20 cellular contexts compared by ENCODE assay signal in genomic region chr6:170423030-170423429, GRCh38.
DNase-seq lines count a peak whose midpoint lies in the region; ATAC-seq and TF ChIP-seq lines count a peak whose summit lies in the region.
"Had no signal": no experiment of that assay in that cellular context is flagged by ENCODE, and none has a peak within 500 bp of the region (broad histone marks: within the 10 kb centered on the region; RNA-seq: fewer than 3 reads in every experiment).

No MANE protein-coding gene starts in this region.

- TF ChIP-seq POLR2A in esophagus muscularis mucosa (IDR thresholded peaks at IDR 0.05; ENCODE audit: low read depth), result no peak

- H3K4me1 ChIP-seq in esophagus muscularis mucosa (no peaks in the 10 kb centered on the region), neural progenitor cell (no peaks in the 10 kb centered on the region)
- H3K4me1 ChIP-seq: lower lobe of right lung, Peyer's patch, transverse colon had no signal

- H3K9ac ChIP-seq in neural progenitor cell, result no peak overlapping the region

- intact Hi-C loops in esophagus muscularis mucosa (cut with DNase I), result no loop called here

- DNase-seq in ELF-1 (ENCODE audit: low read depth, low spot score), result peak; percentile 83
- peak; percentile 87 for DNase-seq in esophagus muscularis mucosa (ENCODE audit: extremely low spot score)
- DNase-seq in neural progenitor cell (ENCODE audit: low spot score), result peak; percentile 58
- no peak for DNase-seq in T-helper 17 cell
- DNase-seq: activated CD4-positive, alpha-beta T cell treated with anti-CD3 and anti-CD28 coated beads for 48 hours; activated CD8-positive, alpha-beta memory T cell treated with anti-CD3 and anti-CD28 coated beads, Interleukin-2, amount 50 U/mL, for 4 hours; activated gamma-delta T cell treated with Interleukin-2 at 50 U/mL for 16 hours; DMS153; lower lobe of right lung; natural killer cell; NCI-H1436; NCI-H2171 treated with DMSO at 0.1 percent for 48 hours; Peyer's patch; stimulated activated CD4-positive, alpha-beta T cell treated with anti-CD3 and anti-CD28 coated beads, Interleukin-15, amount 100 ng/mL, for 24 hours; stimulated activated naive CD4-positive, alpha-beta T cell treated with Interleukin-2 at 50 U/mL for 16 hours; transverse colon had no signal

- H3F3A ChIP-seq in neural progenitor cell (ENCODE audit: low read depth), result no peaks in the 10 kb centered on the region

- no peak overlapping the region for H3K4me2 ChIP-seq in neural progenitor cell

- no peak for TF ChIP-seq EP300 in esophagus muscularis mucosa (IDR thresholded peaks at IDR 0.05)

- H3K36me3 Mint-ChIP-seq in neural progenitor cell (peaks cover 2% of the 10 kb centered on the region), T-helper 17 cell (ENCODE audit: low read depth) (peaks cover 2% of the 10 kb centered on the region)
- H3K36me3 Mint-ChIP-seq: natural killer cell had no signal

- H3K4me1 Mint-ChIP-seq in neural progenitor cell (peaks cover 31% of the 10 kb centered on the region), T-helper 17 cell (no peaks in the 10 kb centered on the region)

- H3K27me3 Mint-ChIP-seq in neural progenitor cell (ENCODE audit: insufficient read depth, low read depth) (no peaks in the 10 kb centered on the region), T-helper 17 cell (peaks cover 50% of the 10 kb centered on the region)

- H2AFZ ChIP-seq in neural progenitor cell (replicated peaks), result peak overlapping the region; percentile 53

- no peak overlapping the region for H3K27ac Mint-ChIP-seq in neural progenitor cell
- no peak overlapping the region for H3K27ac Mint-ChIP-seq in T-helper 17 cell

- TF ChIP-seq CTCF in esophagus muscularis mucosa (IDR thresholded peaks at IDR 0.05) (no peak), neural progenitor cell (IDR thresholded peaks at IDR 0.05) (no peak)

- H3K9me3 ChIP-seq in esophagus muscularis mucosa (no peaks in the 10 kb centered on the region), neural progenitor cell (ENCODE audit: low read depth) (no peaks in the 10 kb centered on the region), T-helper 17 cell (ENCODE audit: control insufficient read depth, low read length, poor library complexity, severe bottlenecking) (no peaks in the 10 kb centered on the region)
- H3K9me3 ChIP-seq: lower lobe of right lung, Peyer's patch, transverse colon had no signal

- WGBS in esophagus muscularis mucosa, result 44% methylated on average over 27 of the region's 29 CpGs

- H3K36me3 ChIP-seq in esophagus muscularis mucosa (no peaks in the 10 kb centered on the region), neural progenitor cell (no peaks in the 10 kb centered on the region)
- H3K36me3 ChIP-seq: lower lobe of right lung, Peyer's patch, transverse colon had no signal

- H3K27me3 ChIP-seq in esophagus muscularis mucosa, result peaks cover 0 to 55% (median 0%) of the 10 kb centered on the region in 4 donors
- peaks cover 9% of the 10 kb centered on the region for H3K27me3 ChIP-seq in neural progenitor cell
- H3K27me3 ChIP-seq: Peyer's patch had no signal

- no peak overlapping the region for H3K27ac ChIP-seq in esophagus muscularis mucosa (replicated peaks in 1 of 4)
- no peak overlapping the region for H3K27ac ChIP-seq in neural progenitor cell
- H3K27ac ChIP-seq: lower lobe of right lung, Peyer's patch, transverse colon had no signal

- H3K9me3 Mint-ChIP-seq in neural progenitor cell, result peaks cover 10% of the 10 kb centered on the region
- H3K9me3 Mint-ChIP-seq: natural killer cell had no signal

- no peaks in the 10 kb centered on the region for H4K20me1 ChIP-seq in neural progenitor cell (ENCODE audit: low read depth)

- ATAC-seq in GM21447 (IDR thresholded peaks at IDR 0.05; ENCODE audit: unreplicated experiment) (peak; percentile 72), GM21367 (IDR thresholded peaks at IDR 0.05; ENCODE audit: unreplicated experiment) (no peak), HG03439 (IDR thresholded peaks at IDR 0.05; ENCODE audit: unreplicated experiment) (no peak), HG03025 (IDR thresholded peaks at IDR 0.05; ENCODE audit: low FRiP score, unreplicated experiment) (no peak), T-helper 17 cell (no peak)
- ATAC-seq: lower lobe of right lung, natural killer cell had no signal

- no peaks in the 10 kb centered on the region for H3K79me2 ChIP-seq in neural progenitor cell (ENCODE audit: low read depth)

- no peak overlapping the region for H3K4me3 ChIP-seq in esophagus muscularis mucosa
- no peak overlapping the region for H3K4me3 ChIP-seq in neural progenitor cell
- H3K4me3 ChIP-seq: lower lobe of right lung, Peyer's patch, transverse colon had no signal

- H3K4me3 Mint-ChIP-seq in neural progenitor cell (no peak overlapping the region), T-helper 17 cell (no peak overlapping the region)
- H3K4me3 Mint-ChIP-seq: natural killer cell had no signal

Comparison
In these comparisons a context has a peak if more than half of its experiments do, and no peak if none do; other contexts are left out.
1. DNase-seq: peak in ELF-1 (single experiment), esophagus muscularis mucosa (single experiment) and neural progenitor cell (single experiment); none in T-helper 17 cell (0 of 3).